16 cellular contexts compared by ENCODE assay signal in genomic region chr5:82348749-82349148, GRCh38.
A peak's percentile ranks its signal among the peaks of the same experiment; 100 is the strongest.
DNase-seq lines count a peak whose midpoint lies in the region; ATAC-seq, FAIRE-seq and TF ChIP-seq lines count a peak whose summit lies in the region.
"Had no signal": no experiment of that assay in that cellular context is flagged by ENCODE, and none has a peak within 500 bp of the region (broad histone marks: within the 10 kb centered on the region; RNA-seq: fewer than 3 reads in every experiment).

No MANE protein-coding gene starts in this region.

- DNase-seq in MG63 (peak; percentile 52), chondrocyte (ENCODE audit: low spot score) (no peak), right atrium auricular region (ENCODE audit: low spot score) (no peak), EL (no peak), D721Med (ENCODE audit: insufficient read length, low spot score) (no peak)
- DNase-seq in stimulated activated CD8-positive, alpha-beta memory T cell treated with anti-CD3 and anti-CD28 coated beads, Interleukin-4, amount 100 ng/mL, for 48 hours = no peak
- DNase-seq: activated CD8-positive, alpha-beta T cell treated with anti-CD3 and anti-CD28 coated beads for 36 hours; dermis blood vessel endothelial cell; DMS153; NCI-H187 treated with DMSO at 0.1 percent for 48 hours; NCI-H524 treated with DMSO at 0.1 percent for 48 hours had no signal

- H3K4me3 ChIP-seq in MG63 (no peak overlapping the region), right atrium auricular region (no peak overlapping the region), stomach smooth muscle (ENCODE audit: low read length in 2 of 2) (no peak overlapping the region)
- H3K4me3 ChIP-seq: BLaER1 treated with 17β-estradiol and CSF1 and Interleukin-3, amounts not matched to agents 10 nM and 100 nM; prostate gland had no signal

- no peaks in the 10 kb centered on the region for H3K27me3 Mint-ChIP-seq in chondrocyte (ENCODE audit: low read depth)

- FAIRE-seq in D721Med (lab: Jason Lieb, UNC) = no peak

- no peaks in the 10 kb centered on the region for H3K9me3 ChIP-seq in MG63
- H3K9me3 ChIP-seq in right atrium auricular region = no peaks in the 10 kb centered on the region
- no peaks in the 10 kb centered on the region for H3K9me3 ChIP-seq in stomach smooth muscle (ENCODE audit: control insufficient read depth in 2 of 2, low read length in 2 of 2)
- H3K9me3 ChIP-seq: BLaER1 treated with 17β-estradiol and CSF1 and Interleukin-3, amounts not matched to agents 10 nM and 100 nM; prostate gland had no signal

- peak overlapping the region; percentile 17 to 51 for H3K27ac ChIP-seq in right atrium auricular region
- peak overlapping the region; percentile 24 for H3K27ac ChIP-seq in stomach smooth muscle (ENCODE audit: low read length)
- H3K27ac ChIP-seq: BLaER1 treated with 17β-estradiol and CSF1 and Interleukin-3, amounts not matched to agents 10 nM and 100 nM; prostate gland had no signal

- H3K9ac ChIP-seq in stomach smooth muscle (ENCODE audit: low read length in 2 of 2) = no peak overlapping the region
- H3K9ac ChIP-seq: BLaER1 treated with 17β-estradiol and CSF1 and Interleukin-3, amounts not matched to agents 10 nM and 100 nM had no signal

- H3K4me1 Mint-ChIP-seq in chondrocyte (ENCODE audit: low read depth) = peaks cover 68% of the 10 kb centered on the region

- H3K27me3 ChIP-seq in MG63 (no peaks in the 10 kb centered on the region), right atrium auricular region (no peaks in the 10 kb centered on the region), stomach smooth muscle (ENCODE audit: control insufficient read depth in 1 of 2, insufficient read depth in 2 of 2, low read length in 2 of 2) (no peaks in the 10 kb centered on the region)
- H3K27me3 ChIP-seq: BLaER1 treated with 17β-estradiol and CSF1 and Interleukin-3, amounts not matched to agents 10 nM and 100 nM had no signal

- H3K9me3 Mint-ChIP-seq in chondrocyte (ENCODE audit: low read depth) = peaks cover 2% of the 10 kb centered on the region
- H3K9me3 Mint-ChIP-seq: activated CD8-positive, alpha-beta T cell treated with anti-CD3 and anti-CD28 coated beads for 36 hours had no signal

- no peak for ATAC-seq in GM19467 (IDR thresholded peaks at IDR 0.05; ENCODE audit: unreplicated experiment)
- ATAC-seq: activated CD8-positive, alpha-beta T cell treated with anti-CD3 and anti-CD28 coated beads for 36 hours; left lobe of liver had no signal

- H3K36me3 ChIP-seq in MG63 (no peaks in the 10 kb centered on the region), right atrium auricular region (no peaks in the 10 kb centered on the region), stomach smooth muscle (ENCODE audit: control insufficient read depth in 2 of 2, insufficient read depth in 2 of 2, low read length in 2 of 2) (no peaks in the 10 kb centered on the region)
- H3K36me3 ChIP-seq: BLaER1 treated with 17β-estradiol and CSF1 and Interleukin-3, amounts not matched to agents 10 nM and 100 nM; prostate gland had no signal

- H3K4me1 ChIP-seq in right atrium auricular region (peaks cover 0 to 45% of the 10 kb centered on the region in 2 donors), stomach smooth muscle (ENCODE audit: control insufficient read depth, insufficient read depth, low read length) (peaks cover 17% of the 10 kb centered on the region)
- H3K4me1 ChIP-seq: prostate gland had no signal

- H3K36me3 Mint-ChIP-seq in chondrocyte (ENCODE audit: low read depth) = no peaks in the 10 kb centered on the region

- H3K27ac Mint-ChIP-seq in chondrocyte (ENCODE audit: unreplicated experiment) = peak overlapping the region; percentile 97
- H3K27ac Mint-ChIP-seq: activated CD8-positive, alpha-beta T cell treated with anti-CD3 and anti-CD28 coated beads for 36 hours had no signal

- no peak for TF ChIP-seq CTCF in chondrocyte (IDR thresholded peaks at IDR 0.05)
- no peak for TF ChIP-seq CTCF in right atrium auricular region (IDR thresholded peaks at IDR 0.05)
- no peak for TF ChIP-seq CTCF in D721Med (IDR thresholded peaks at IDR 0.05; ENCODE audit: insufficient read depth, missing control alignments)

- H3K4me3 Mint-ChIP-seq in chondrocyte (ENCODE audit: unreplicated experiment) = peak overlapping the region; percentile 8
- H3K4me3 Mint-ChIP-seq: activated CD8-positive, alpha-beta T cell treated with anti-CD3 and anti-CD28 coated beads for 36 hours had no signal
